ENCODE assay signal across 2 cellular contexts in genomic region chr20:59217794-59218193, GRCh38.
TF ChIP-seq lines count a peak whose summit lies in the region.

No MANE protein-coding gene starts in this region.

TF ChIP-seq in HEK293, 187 proteins besides CTCF, POLR2A, EP300 and RAD21:
- TF ChIP-seq PRDM6 (tag by site-specific recombination; IDR thresholded peaks at IDR 0.05) (no peak), HOXC10 (CRISPR knock-in tag; IDR thresholded peaks at IDR 0.05) (no peak), GLIS1 (tag by site-specific recombination; IDR thresholded peaks at IDR 0.05) (0 out of 2 replicates have a peak, but pooled peaks have one; percentile 16), ZNF112 (tag by site-specific recombination; IDR thresholded peaks at IDR 0.05) (no peak), KLF10 (tag by site-specific recombination; IDR thresholded peaks at IDR 0.05) (no peak)

TF ChIP-seq in HepG2, 621 proteins besides CTCF, POLR2A, EP300 and RAD21:
- TF ChIP-seq ZBTB10 (CRISPR knock-in tag; IDR thresholded peaks at IDR 0.05; ENCODE audit: borderline replicate concordance) (no peak), ZNF383 (CRISPR knock-in tag; IDR thresholded peaks at IDR 0.05; ENCODE audit: borderline replicate concordance) (no peak), ZNF598 (CRISPR knock-in tag; IDR thresholded peaks at IDR 0.05; ENCODE audit: borderline replicate concordance) (no peak), SP4 (CRISPR knock-in tag; IDR thresholded peaks at IDR 0.05) (no peak), SIN3B (IDR thresholded peaks at IDR 0.05; ENCODE audit: low read length) (no peak), ZBTB3 (CRISPR knock-in tag; IDR thresholded peaks at IDR 0.05; ENCODE audit: borderline replicate concordance, low read depth) (no peak), NFIB (CRISPR knock-in tag; IDR thresholded peaks at IDR 0.05; ENCODE audit: borderline replicate concordance) (no peak), SP2 (CRISPR knock-in tag; IDR thresholded peaks at IDR 0.05) (no peak), ZNF234 (CRISPR knock-in tag; conservative IDR thresholded peaks at IDR 0.05) (no peak), CEBPB (IDR thresholded peaks at IDR 0.05; ENCODE audit: borderline replicate concordance, low read depth, low read length) (no peak), RBM22 (optimal IDR thresholded peaks at IDR 0.05; ENCODE audit: low read length) (no peak), FOXP1 (IDR thresholded peaks at IDR 0.05) (no peak), FOXP1 (CRISPR knock-in tag; IDR thresholded peaks at IDR 0.05) (no peak), NBN (conservative IDR thresholded peaks at IDR 0.05) (no peak), ELK4 (CRISPR knock-in tag; IDR thresholded peaks at IDR 0.05; ENCODE audit: borderline replicate concordance) (no peak)
- TF ChIP-seq, protein P1, sequence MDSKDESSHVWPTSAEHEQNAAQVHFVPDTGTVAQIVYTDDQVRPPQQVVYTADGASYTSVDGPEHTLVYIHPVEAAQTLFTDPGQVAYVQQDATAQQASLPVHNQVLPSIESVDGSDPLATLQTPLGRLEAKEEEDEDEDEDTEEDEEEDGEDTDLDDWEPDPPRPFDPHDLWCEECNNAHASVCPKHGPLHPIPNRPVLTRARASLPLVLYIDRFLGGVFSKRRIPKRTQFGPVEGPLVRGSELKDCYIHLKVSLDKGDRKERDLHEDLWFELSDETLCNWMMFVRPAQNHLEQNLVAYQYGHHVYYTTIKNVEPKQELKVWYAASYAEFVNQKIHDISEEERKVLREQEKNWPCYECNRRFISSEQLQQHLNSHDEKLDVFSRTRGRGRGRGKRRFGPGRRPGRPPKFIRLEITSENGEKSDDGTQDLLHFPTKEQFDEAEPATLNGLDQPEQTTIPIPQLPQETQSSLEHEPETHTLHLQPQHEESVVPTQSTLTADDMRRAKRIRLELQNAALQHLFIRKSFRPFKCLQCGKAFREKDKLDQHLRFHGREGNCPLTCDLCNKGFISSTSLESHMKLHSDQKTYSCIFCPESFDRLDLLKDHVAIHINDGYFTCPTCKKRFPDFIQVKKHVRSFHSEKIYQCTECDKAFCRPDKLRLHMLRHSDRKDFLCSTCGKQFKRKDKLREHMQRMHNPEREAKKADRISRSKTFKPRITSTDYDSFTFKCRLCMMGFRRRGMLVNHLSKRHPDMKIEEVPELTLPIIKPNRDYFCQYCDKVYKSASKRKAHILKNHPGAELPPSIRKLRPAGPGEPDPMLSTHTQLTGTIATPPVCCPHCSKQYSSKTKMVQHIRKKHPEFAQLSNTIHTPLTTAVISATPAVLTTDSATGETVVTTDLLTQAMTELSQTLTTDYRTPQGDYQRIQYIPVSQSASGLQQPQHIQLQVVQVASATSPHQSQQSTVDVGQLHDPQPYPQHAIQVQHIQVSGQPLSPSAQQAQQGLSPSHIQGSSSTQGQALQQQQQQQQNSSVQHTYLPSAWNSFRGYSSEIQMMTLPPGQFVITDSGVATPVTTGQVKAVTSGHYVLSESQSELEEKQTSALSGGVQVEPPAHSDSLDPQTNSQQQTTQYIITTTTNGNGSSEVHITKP (CRISPR knock-in tag; IDR thresholded peaks at IDR 0.05; ENCODE audit: low read depth), result no peak
